Comparison of ENCODE assay signal across 8 cellular contexts in genomic region chr7:22488643-22489462, GRCh38. TPM values are rescaled to one million over a fixed set of nuclear protein-coding genes. Genes with fewer than 3 reads are reported as not detected.
DNase-seq lines count a peak whose midpoint lies in the region; ATAC-seq and TF ChIP-seq lines count a peak whose summit lies in the region.

No MANE protein-coding gene starts in this region.

- dilution Hi-C loops in mammary epithelial cell (cut with HindIII; ENCODE audit: low sequenced_read_pairs), result no loop called here

- peak; percentile 80 to 94 (median 91) for TF ChIP-seq CTCF in HCT116 (IDR thresholded peaks at IDR 0.05 in 2 of 3, conservative IDR thresholded peaks at IDR 0.05 in 1 of 3; ENCODE audit: borderline replicate concordance in 1 of 3, insufficient read depth in 1 of 3, low read depth in 2 of 3, low read length in 2 of 3)
- TF ChIP-seq CTCF in mammary epithelial cell (conservative IDR thresholded peaks at IDR 0.05 in 1 of 2, IDR thresholded peaks at IDR 0.05 in 1 of 2; ENCODE audit: extremely low read depth in 1 of 2, insufficient read depth in 1 of 2, low read depth in 1 of 2, low read length in 2 of 2), result peak; percentile 79 to 88
- peak; percentile 83 for TF ChIP-seq CTCF in kidney epithelial cell (IDR thresholded peaks at IDR 0.05; ENCODE audit: insufficient read depth, low read length, poor library complexity, severe bottlenecking)

- POLR2A ChIA-PET in HCT116 (lab: Charles Lee), result no interaction called here

- H3K9me2 ChIP-seq in HCT116 (ENCODE audit: insufficient read depth), result no peaks in the 10 kb centered on the region

- H3K36me3 ChIP-seq in HCT116 (ENCODE audit: control insufficient read depth in 1 of 2, insufficient read depth in 2 of 2, low read length in 2 of 2) (no peaks in the 10 kb centered on the region), mammary epithelial cell (ENCODE audit: insufficient read depth, low read length) (no peaks in the 10 kb centered on the region), kidney epithelial cell (ENCODE audit: control insufficient read depth, insufficient read depth, low read length) (no peaks in the 10 kb centered on the region)

- H3K4me2 ChIP-seq in HCT116 (ENCODE audit: low read length) (0 out of 2 replicates have a peak overlapping the region, but pooled peaks have one; percentile 8), mammary epithelial cell (ENCODE audit: insufficient read depth, low read depth, low read length) (no peak overlapping the region)

- H3K4me1 ChIP-seq in HCT116 (ENCODE audit: control insufficient read depth in 1 of 2, insufficient read depth in 2 of 2, low read length in 2 of 2) (no peaks in the 10 kb centered on the region), mammary epithelial cell (ENCODE audit: insufficient read depth, low read length) (no peaks in the 10 kb centered on the region)

- H2AFZ ChIP-seq in HCT116 (ENCODE audit: low read depth, low read length, poor library complexity, severe bottlenecking) (peak overlapping the region; percentile 89), mammary epithelial cell (ENCODE audit: low read depth, low read length) (no peak overlapping the region)

- 21% methylated on average over 10 of the region's 10 CpGs for WGBS in mammary epithelial cell (ENCODE audit: low coverage, missing lambda C conversion rate)

- no peaks in the 10 kb centered on the region for H3K79me2 ChIP-seq in HCT116 (ENCODE audit: insufficient read depth, low read length)
- H3K79me2 ChIP-seq in mammary epithelial cell (ENCODE audit: insufficient read depth, low read length), result no peaks in the 10 kb centered on the region

- H4K20me1 ChIP-seq in HCT116 (ENCODE audit: insufficient read depth), result no peaks in the 10 kb centered on the region
- no peaks in the 10 kb centered on the region for H4K20me1 ChIP-seq in mammary epithelial cell (ENCODE audit: insufficient read depth, low read length)

- no peak overlapping the region for H3K27ac ChIP-seq in HCT116 (ENCODE audit: low read depth, low read length)
- no peak overlapping the region for H3K27ac ChIP-seq in mammary epithelial cell (ENCODE audit: insufficient read depth, low read depth, low read length)

- BruUV-seq in HCT116 (replicated peaks; lab: Mats Ljungman, UMichigan) (no TSS peak), mammary epithelial cell (replicated peaks; lab: Mats Ljungman, UMichigan) (no TSS peak)

- RAD21 ChIA-PET in HCT116 (lab: Charles Lee; ENCODE audit: low non-redundant PET in 1 of 2, low total read pairs in 2 of 2, uncharacterized antibody in 2 of 2, unreplicated experiment in 2 of 2), result no interaction called here

- H3K4me3 ChIP-seq in HCT116 (replicated peaks in 1 of 2; ENCODE audit: low read depth in 1 of 2, low read length in 2 of 2) (no peak overlapping the region), mammary epithelial cell (replicated peaks in 1 of 3; ENCODE audit: insufficient read depth in 1 of 3, low read depth in 2 of 3, low read length in 3 of 3) (no peak overlapping the region), kidney epithelial cell (ENCODE audit: low read depth, low read length) (no peak overlapping the region)

- no peak for TF ChIP-seq POLR2A in HCT116 (IDR thresholded peaks at IDR 0.05; ENCODE audit: borderline replicate concordance, extremely low read depth, insufficient read depth, insufficient read length)

- intact Hi-C loops in HCT116 (cut with micrococcal nuclease), result loop anchor here (1.0 kb wide), 2 partner anchors 379 to 386 kb away; no protein-coding TSS in a partner anchor
- intact Hi-C loops in mammary epithelial cell (cut with micrococcal nuclease), result loop anchor here (1.0 to 5.0 kb wide), 6 partner anchors 36 to 1232 kb away; partner anchors contain the start of gene RAPGEF5

- in situ Hi-C loops in mammary epithelial cell (cut with MboI; ENCODE audit: low sequenced_read_pairs in 2 of 2), result loop anchor here (5.0 kb wide), 1 partner anchor 382 kb away; no protein-coding TSS in a partner anchor

- H3K9me3 ChIP-seq in HCT116 (ENCODE audit: control insufficient read depth in 1 of 2, insufficient read depth in 1 of 2, low read depth in 1 of 2, low read length in 2 of 2), result no peaks in the 10 kb centered on the region; a peak in 1 of 4 replicates
- no peaks in the 10 kb centered on the region for H3K9me3 ChIP-seq in mammary epithelial cell (replicated peaks; ENCODE audit: insufficient read depth, low read length)

- peak; percentile 93 for ATAC-seq in HCT116
- no peak for ATAC-seq in GM21381 (IDR thresholded peaks at IDR 0.05; ENCODE audit: unreplicated experiment)

- TF ChIP-seq RAD21 in HCT116 (IDR thresholded peaks at IDR 0.05; ENCODE audit: low read depth), result peak; percentile 98

- H3K9ac ChIP-seq in HCT116 (ENCODE audit: low read length) (no peak overlapping the region), mammary epithelial cell (ENCODE audit: insufficient read depth, low read length) (no peak overlapping the region)

- CTCF ChIA-PET in HCT116 (lab: Charles Lee), result interaction anchor here (1.2 to 3.3 kb wide), 2 partner anchors 378 to 385 kb away, joined by 3 to 20 read pairs; no protein-coding TSS in a partner anchor
- CTCF ChIA-PET in mammary epithelial cell (lab: Charles Lee; ENCODE audit: low non-redundant PET), result no interaction called here

- DNase-seq in DMS153 treated with DMSO at 0.1 percent for 48 hours (lab: John Stamatoyannopoulos, UW; ENCODE audit: unreplicated experiment) (peak; percentile 98), HCT116 (ENCODE audit: low read depth, low spot score) (peak; percentile 54), NCI-H2029 (lab: John Stamatoyannopoulos, UW) (peak; percentile 68), UCSD-AML1 (lab: John Stamatoyannopoulos, UW; ENCODE audit: unreplicated experiment) (peak; percentile 17), mammary epithelial cell (peak; percentile 54), kidney epithelial cell (ENCODE audit: low read depth) (peak; percentile 16)
- DNase-seq in stimulated activated CD4-positive, alpha-beta T cell treated with anti-CD3 and anti-CD28 coated beads, Interleukin-4, amount 100 ng/mL, for 1 hour, result peak; percentile 51

- H3K27me3 ChIP-seq in HCT116 (ENCODE audit: insufficient read depth, low read length) (no peaks in the 10 kb centered on the region), mammary epithelial cell (ENCODE audit: insufficient read depth, low read length) (no peaks in the 10 kb centered on the region), kidney epithelial cell (ENCODE audit: control insufficient read depth, insufficient read depth, low read length) (no peaks in the 10 kb centered on the region)

TF ChIP-seq in HCT116, 20 proteins besides CTCF, POLR2A, EP300 and RAD21:
- TF ChIP-seq JUND (IDR thresholded peaks at IDR 0.05), result no peak
- no peak for TF ChIP-seq FOSL1 (IDR thresholded peaks at IDR 0.05; ENCODE audit: low read depth)
- no peak for TF ChIP-seq ZFX (IDR thresholded peaks at IDR 0.05)
- no peak for TF ChIP-seq SRF (IDR thresholded peaks at IDR 0.05; ENCODE audit: low read depth)
- TF ChIP-seq MAX (IDR thresholded peaks at IDR 0.05), result peak; percentile 64
- TF ChIP-seq CEBPB (IDR thresholded peaks at IDR 0.05; ENCODE audit: low read depth), result no peak
- no peak for TF ChIP-seq SP1 (IDR thresholded peaks at IDR 0.05; ENCODE audit: low read depth)
- peak; percentile 31 for TF ChIP-seq YY1 (IDR thresholded peaks at IDR 0.05; ENCODE audit: extremely low read depth, insufficient replicate concordance, low read depth, low read length)

RNA-seq across cellular contexts. Expression of gene STEAP1B, which starts 11.1 kb away (rescaled TPM):
- total RNA-seq in HCT116 (2021; ENCODE audit: unreplicated experiment) (0.27 TPM), mammary epithelial cell (1 to 10 TPM in 1 of 2 donors, under 1 TPM in 1; 0.17 to 1.6 TPM), kidney epithelial cell (not detected in 2 replicates)
- polyA plus RNA-seq in HCT116 (2012), result 0.25 TPM in 1 of 2 replicates, not detected in the other
- polyA plus RNA-seq in mammary epithelial cell, result 0.26 TPM
- polyA minus RNA-seq in mammary epithelial cell, result not detected

Comparison
In these comparisons a context has a peak if more than half of its experiments do, and no peak if none do; other contexts are left out.
1. DNase-seq: peak in every context shown above with its lines; median percentile 98 in DMS153 treated with DMSO at 0.1 percent for 48 hours; 68 in NCI-H2029; 54 in HCT116; 54 in mammary epithelial cell; 51 in stimulated activated CD4-positive, alpha-beta T cell treated with anti-CD3 and anti-CD28 coated beads, Interleukin-4, amount 100 ng/mL, for 1 hour; 17 in UCSD-AML1; 16 in kidney epithelial cell.